ENCODE assay signal across 8 cellular contexts in genomic region chr3:43105597-43106292, GRCh38. TPM values are rescaled to one million over a fixed set of nuclear protein-coding genes. Genes with fewer than 3 reads are reported as not detected.
DNase-seq lines count a peak whose midpoint lies in the region; ATAC-seq, FAIRE-seq and TF ChIP-seq lines count a peak whose summit lies in the region.

TSS of gene POMGNT2 (minus strand) at chr3:43106079. CDS start at chr3:43081431, 24,648 bp downstream.

- DNase-seq in NCI-H1105 treated with DMSO at 0.1 percent for 48 hours (lab: John Stamatoyannopoulos, UW): peak; percentile 70
- peak; percentile 78 to 87 (median 79) for DNase-seq in T-helper 17 cell
- DNase-seq in amniotic stem cell (lab: John Stamatoyannopoulos, UW): peak; percentile 60
- DNase-seq in left cardiac atrium: peak; percentile 94
- DNase-seq in posterior cingulate gyrus: peak; percentile 82 to 98 (median 88)
- peak; percentile 92 for DNase-seq in transverse colon

- H3K27me3 Mint-ChIP-seq in T-helper 17 cell: no peaks in the 10 kb centered on the region

- no peaks in the 10 kb centered on the region for H3K27me3 ChIP-seq in transverse colon

- no peaks in the 10 kb centered on the region for H3K36me3 Mint-ChIP-seq in T-helper 17 cell (ENCODE audit: low read depth)

- H3K4me1 ChIP-seq in transverse colon: peaks cover 0 to 17% (median 14%) of the 10 kb centered on the region in 4 donors

- intact Hi-C loops in left cardiac atrium (cut with DNase I) (loop anchor here in 1 of 2 donors (10.0 kb wide), 1 partner anchor 49 kb away; no protein-coding TSS in a partner anchor), posterior cingulate gyrus (cut with DNase I) (no loop called here), transverse colon (cut with DNase I; ENCODE audit: low total_unique reads) (no loop called here)

- H3K4me1 Mint-ChIP-seq in T-helper 17 cell: peaks cover 14% of the 10 kb centered on the region

- TF ChIP-seq EP300 in transverse colon (IDR thresholded peaks at IDR 0.05; ENCODE audit: low read depth): no peak

- peak within 1 kb of the TSS; percentile 85 for H3K4me3 Mint-ChIP-seq in T-helper 17 cell

- ATAC-seq in HG02610 (IDR thresholded peaks at IDR 0.05; ENCODE audit: unreplicated experiment) (peak; percentile 81), T-helper 17 cell (peak; percentile 99), left cardiac atrium (peak; percentile 97 to 98)

- FAIRE-seq in G401.6 (lab: Jason Lieb, UNC): peak; percentile 78

- no peak for TF ChIP-seq CTCF in transverse colon (IDR thresholded peaks at IDR 0.05)

- H3K9me3 ChIP-seq in T-helper 17 cell (ENCODE audit: control insufficient read depth, low read length, poor library complexity, severe bottlenecking): no peaks in the 10 kb centered on the region
- H3K9me3 ChIP-seq in transverse colon: no peaks in the 10 kb centered on the region

- H3K27ac ChIP-seq in transverse colon: peak within 1 kb of the TSS; percentile 64 to 80 (median 72)

- H3K27ac Mint-ChIP-seq in T-helper 17 cell: no peak within 1 kb of the TSS

- no peak for TF ChIP-seq POLR2A in transverse colon (IDR thresholded peaks at IDR 0.05)

- no peaks in the 10 kb centered on the region for H3K36me3 ChIP-seq in transverse colon

- 1% methylated on average over 71 of the region's 71 CpGs; no CpG with 5 or more reads in 1 of the 2 donors for WGBS in transverse colon (ENCODE audit: low coverage in 1 of 2), 2 donors

- H3K4me3 ChIP-seq in transverse colon: peak within 1 kb of the TSS; percentile 80 to 92 (median 86)

- in situ Hi-C loops in transverse colon (cut with MboI; ENCODE audit: low pct_ligation_motif_present in 1 of 4, low pct_unique_long_range_greater_than_20kb in 1 of 4, low sequenced_read_pairs in 3 of 4): no loop called here

RNA-seq across cellular contexts. Expression of gene POMGNT2, which starts in this region (rescaled TPM):
- total RNA-seq in T-helper 17 cell (1 to 10 TPM; 3.2 to 5.9 TPM), left cardiac atrium (10 to 100 TPM; 16.7 to 19.2 TPM), transverse colon (1 to 10 TPM; 3.2 to 7.8 (median 5.9) TPM)

Comparison
In these comparisons a context has a peak if more than half of its experiments do, and no peak if none do; other contexts are left out.
1. Peak in every context shown above with its lines: DNase-seq, ATAC-seq, H3K4me3 ChIP-seq and H3K27ac ChIP-seq.